ENCODE assay signal across 19 cellular contexts in genomic region chr4:183396187-183396738, GRCh38. TPM values are rescaled to one million over a fixed set of nuclear protein-coding genes. Genes with fewer than 3 reads are reported as not detected.
DNase-seq lines count a peak whose midpoint lies in the region; ATAC-seq and TF ChIP-seq lines count a peak whose summit lies in the region.
"Had no signal": no experiment of that assay in that cellular context is flagged by ENCODE, and none has a peak within 500 bp of the region (broad histone marks: within the 10 kb centered on the region; RNA-seq: fewer than 3 reads in every experiment).

No MANE protein-coding gene starts in this region.

- H3K27ac ChIP-seq in mammary epithelial cell (ENCODE audit: insufficient read depth, low read depth, low read length) (no peak overlapping the region), breast epithelium (no peak overlapping the region), substantia nigra (ENCODE audit: low read depth, low read length, poor library complexity, severe bottlenecking) (peak overlapping the region; percentile 26)
- H3K27ac ChIP-seq: adrenal gland, pancreas, suprapubic skin had no signal

- H3K4me1 ChIP-seq in mammary epithelial cell (ENCODE audit: insufficient read depth, low read length) (peaks cover 9% of the 10 kb centered on the region), breast epithelium (no peaks in the 10 kb centered on the region)

- DNase-seq in mammary epithelial cell: peak; percentile 55
- no peak for DNase-seq in breast epithelium (ENCODE audit: low spot score in 2 of 2)
- peak; percentile 66 for DNase-seq in OCI-M1 (lab: John Stamatoyannopoulos, UW)
- DNase-seq in epithelial cell of esophagus (ENCODE audit: low read depth): peak; percentile 52
- no peak for DNase-seq in substantia nigra (lab: John Stamatoyannopoulos, UW)
- DNase-seq in activated effector memory CD4-positive, alpha-beta T cell treated with anti-CD3 and anti-CD28 coated beads, Interleukin-2, amount 50 U/mL, for 16 hours: no peak
- DNase-seq in NCI-H345 treated with DMSO at 0.1 percent for 48 hours (lab: John Stamatoyannopoulos, UW; ENCODE audit: unreplicated experiment): no peak
- DNase-seq: activated CD4-positive, alpha-beta memory T cell treated with anti-CD3 and anti-CD28 coated beads, Interleukin-2, amount 10 ng/mL, durations not matched to agents 7 days and 5 days; adrenal gland; EL; HCEC 1CT; hypothalamus; left cardiac atrium; NCI-H187 treated with DMSO at 0.1 percent for 48 hours; NCI-H510A; pancreas; SK-N-SH had no signal

- in situ Hi-C loops in mammary epithelial cell (cut with MboI; ENCODE audit: low sequenced_read_pairs in 2 of 2): no loop called here

- no peak overlapping the region for H3K4me2 ChIP-seq in mammary epithelial cell (ENCODE audit: insufficient read depth, low read depth, low read length)
- H3K4me2 ChIP-seq: SK-N-SH had no signal

- no peaks in the 10 kb centered on the region for H3K79me2 ChIP-seq in mammary epithelial cell (ENCODE audit: insufficient read depth, low read length)

- no peak for ATAC-seq in HG02840 (IDR thresholded peaks at IDR 0.05; ENCODE audit: low FRiP score, unreplicated experiment)
- ATAC-seq: left cardiac atrium, pancreas had no signal

- intact Hi-C loops in mammary epithelial cell (cut with micrococcal nuclease) (no loop called here), breast epithelium (cut with DNase I; ENCODE audit: low total_unique reads) (no loop called here)

- no peaks in the 10 kb centered on the region for H4K20me1 ChIP-seq in mammary epithelial cell (ENCODE audit: insufficient read depth, low read length)

- dilution Hi-C loops in mammary epithelial cell (cut with HindIII; ENCODE audit: low sequenced_read_pairs): no loop called here

- no peak overlapping the region for H3K9ac ChIP-seq in mammary epithelial cell (ENCODE audit: insufficient read depth, low read length)
- H3K9ac ChIP-seq: SK-N-SH had no signal

- BruUV-seq in mammary epithelial cell (replicated peaks; lab: Mats Ljungman, UMichigan): no TSS peak

- H3K36me3 ChIP-seq in mammary epithelial cell (ENCODE audit: insufficient read depth, low read length): no peaks in the 10 kb centered on the region
- H3K36me3 ChIP-seq in breast epithelium: no peaks in the 10 kb centered on the region
- H3K36me3 ChIP-seq: adrenal gland, pancreas, suprapubic skin had no signal

- H3K4me3 ChIP-seq in mammary epithelial cell (replicated peaks in 1 of 3; ENCODE audit: insufficient read depth in 1 of 3, low read depth in 2 of 3, low read length in 3 of 3): no peak overlapping the region
- H3K4me3 ChIP-seq in breast epithelium: no peak overlapping the region
- no peak overlapping the region for H3K4me3 ChIP-seq in epithelial cell of esophagus (ENCODE audit: low read length)
- H3K4me3 ChIP-seq: adrenal gland, pancreas, suprapubic skin had no signal

- CTCF ChIA-PET in mammary epithelial cell (lab: Charles Lee; ENCODE audit: low non-redundant PET): no interaction called here

- TF ChIP-seq CTCF in mammary epithelial cell (conservative IDR thresholded peaks at IDR 0.05 in 1 of 2, IDR thresholded peaks at IDR 0.05 in 1 of 2; ENCODE audit: extremely low read depth in 1 of 2, insufficient read depth in 1 of 2, low read depth in 1 of 2, low read length in 2 of 2) (no peak), breast epithelium (IDR thresholded peaks at IDR 0.05) (no peak), epithelial cell of esophagus (IDR thresholded peaks at IDR 0.05; ENCODE audit: insufficient read depth, low read depth, low read length, missing control alignments) (no peak)

- H2AFZ ChIP-seq in mammary epithelial cell (ENCODE audit: low read depth, low read length): no peak overlapping the region

- TF ChIP-seq POLR2A in breast epithelium (IDR thresholded peaks at IDR 0.05): no peak

- H3K9me3 ChIP-seq in mammary epithelial cell (replicated peaks; ENCODE audit: insufficient read depth, low read length) (no peaks in the 10 kb centered on the region), breast epithelium (no peaks in the 10 kb centered on the region)
- H3K9me3 ChIP-seq: adrenal gland, pancreas, SK-N-SH, suprapubic skin had no signal

- 95% methylated on average over 1 of the region's 1 CpG for WGBS in mammary epithelial cell (ENCODE audit: low coverage, missing lambda C conversion rate)

- H3K27me3 ChIP-seq in mammary epithelial cell (ENCODE audit: insufficient read depth, low read length) (no peaks in the 10 kb centered on the region), breast epithelium (no peaks in the 10 kb centered on the region)
- H3K27me3 ChIP-seq: pancreas had no signal

RNA-seq across cellular contexts. Expression of gene CDKN2AIP, which starts 48.2 kb away (rescaled TPM):
- total RNA-seq in mammary epithelial cell: 10 to 100 TPM; 12.7 to 14.3 TPM
- polyA plus RNA-seq in mammary epithelial cell: 9.9 TPM
- polyA minus RNA-seq in mammary epithelial cell: not detected
- total RNA-seq in breast epithelium: 10 to 100 TPM; 22.2 to 37.3 (median 23.3) TPM

Comparison
In these comparisons a context has a peak if more than half of its experiments do, and no peak if none do; other contexts are left out.
1. DNase-seq: peak in mammary epithelial cell (single experiment), OCI-M1 (single experiment) and epithelial cell of esophagus (single experiment); none in breast epithelium (0 of 2), substantia nigra (0 of 49), activated effector memory CD4-positive, alpha-beta T cell treated with anti-CD3 and anti-CD28 coated beads, Interleukin-2, amount 50 U/mL, for 16 hours (single experiment) and NCI-H345 treated with DMSO at 0.1 percent for 48 hours (single experiment).